ENCODE assay signal across 1 cellular context in genomic region chr7:12431886-12432285, GRCh38.
TF ChIP-seq lines count a peak whose summit lies in the region.

No MANE protein-coding gene starts in this region.

TF ChIP-seq in IMR-90, 13 proteins besides CTCF, POLR2A, EP300 and RAD21 (continued from another document):
- TF ChIP-seq ELK1 (IDR thresholded peaks at IDR 0.05; ENCODE audit: borderline replicate concordance, low read depth, low read length) (no peak), MAZ (IDR thresholded peaks at IDR 0.05; ENCODE audit: borderline replicate concordance, low read depth, low read length) (no peak), RFX5 (IDR thresholded peaks at IDR 0.05; ENCODE audit: low read depth, low read length) (no peak), FOS (IDR thresholded peaks at IDR 0.05; ENCODE audit: low read depth, low read length) (no peak), CEBPB (IDR thresholded peaks at IDR 0.05; ENCODE audit: low read depth, low read length) (no peak), MXI1 (IDR thresholded peaks at IDR 0.05; ENCODE audit: borderline replicate concordance, low read depth, low read length) (no peak), NFE2L2 (IDR thresholded peaks at IDR 0.05; ENCODE audit: low read depth, low read length) (no peak), RCOR1 (IDR thresholded peaks at IDR 0.05; ENCODE audit: insufficient replicate concordance, low read length) (no peak), CHD1 (IDR thresholded peaks at IDR 0.05; ENCODE audit: low read depth, low read length) (no peak), SMC3 (IDR thresholded peaks at IDR 0.05; ENCODE audit: low read depth, low read length) (no peak)
